Comparison of ENCODE assay signal across 33 cellular contexts in the genomic region with DNA sequence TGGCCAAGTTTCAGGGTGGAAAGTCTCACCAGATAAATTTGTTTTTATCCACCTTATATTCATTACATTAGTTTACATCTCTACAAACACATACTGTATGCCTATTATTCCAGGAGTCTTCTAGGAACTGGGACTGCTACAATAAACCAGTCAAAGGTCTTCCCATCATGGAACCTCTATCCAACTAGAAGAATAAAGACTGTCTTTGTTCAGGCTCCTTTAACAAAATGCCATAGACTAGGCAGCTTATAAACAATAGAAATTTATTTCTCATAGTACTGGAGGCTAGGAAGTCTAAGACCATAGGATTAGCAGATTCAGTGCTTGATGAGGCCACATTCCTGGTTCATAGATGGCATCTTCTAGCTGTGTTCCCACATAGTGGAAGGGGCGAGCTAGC.
"Had no signal": no experiment of that assay in that cellular context is flagged by ENCODE, and none has a peak within 500 bp of the region (broad histone marks: within the 10 kb centered on the region; RNA-seq: fewer than 3 reads in every experiment).

No MANE protein-coding gene starts in this region.

- H3K36me3 ChIP-seq: MG63 had no signal

- H3K4me3 ChIP-seq: MG63 had no signal

- H3K27me3 ChIP-seq: MG63 had no signal

- H3K27ac ChIP-seq: KMS-11 had no signal

- H3K9me3 ChIP-seq: MG63 had no signal

- DNase-seq: Karpas-422, Kasumi-1, KBM-7, KG1, MG63, MM.1S, MV-4-11, NCI-H1048, NCI-H1092, NCI-H1092 treated with DMSO at 0.1 percent for 48 hours, NCI-H1417, NCI-H1417 treated with DMSO at 0.1 percent for 48 hours, NCI-H1436, NCI-H1436 treated with DMSO at 0.1 percent for 48 hours, NCI-H146, NCI-H1694, NCI-H1694 treated with DMSO at 0.1 percent for 48 hours, NCI-H187, NCI-H187 treated with DMSO at 0.1 percent for 48 hours, NCI-H1930, NCI-H2029, NCI-H2029 treated with DMSO at 0.1 percent for 48 hours, NCI-H2081, NCI-H2081 treated with DMSO at 0.1 percent for 48 hours, NCI-H2107, NCI-H2171 treated with DMSO at 0.1 percent for 48 hours, NCI-H2227 treated with DMSO at 0.1 percent for 48 hours, NCI-H226, NCI-H345, NCI-H446, NCI-H446 treated with DMSO at 0.1 percent for 48 hours, NCI-H510A had no signal
